Comparison of ENCODE assay signal across 8 cellular contexts in the genomic region with DNA sequence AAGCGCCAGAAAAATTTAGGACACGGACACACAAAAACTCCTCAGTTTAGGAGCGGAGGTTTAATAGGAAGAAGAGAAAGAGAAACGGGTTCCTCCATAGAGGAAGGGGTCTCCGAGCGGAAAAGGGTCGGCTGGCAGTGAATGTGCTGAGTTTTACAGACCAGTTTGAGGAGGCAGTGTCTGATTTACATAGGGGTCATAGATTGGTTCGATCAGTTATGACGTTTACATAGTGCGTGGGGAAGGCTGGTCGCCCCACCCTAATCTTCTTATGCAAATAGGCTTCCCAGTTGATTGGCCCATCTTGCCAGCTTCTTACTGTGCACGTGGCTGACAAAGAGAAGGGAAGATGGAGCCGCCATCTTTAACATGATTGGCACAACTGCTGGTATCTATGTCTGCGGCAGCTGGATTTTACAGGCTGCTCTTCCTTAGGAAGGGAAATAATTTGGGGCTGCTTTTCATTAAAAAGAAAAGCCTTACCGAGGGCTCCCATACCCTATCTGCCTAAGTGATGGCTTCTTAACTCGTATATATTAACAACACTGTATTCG. TPM values are rescaled to one million over a fixed set of nuclear protein-coding genes. Genes with fewer than 3 reads are reported as not detected.
DNase-seq lines count a peak whose midpoint lies in the region; ATAC-seq and TF ChIP-seq lines count a peak whose summit lies in the region.

No MANE protein-coding gene starts in this region.

- peaks cover 14 to 22% of the 10 kb centered on the region in 2 donors for H3K4me1 ChIP-seq in thoracic aorta (ENCODE audit: control insufficient read depth in 1 of 2, low read depth in 2 of 2)
- H3K4me1 ChIP-seq in effector memory CD4-positive, alpha-beta T cell (ENCODE audit: control insufficient read depth, insufficient read depth, low read length, poor library complexity, severe bottlenecking) = peaks cover 3% of the 10 kb centered on the region

- DNase-seq in Daoy (ENCODE audit: low read depth) (peak; percentile 67), NCI-H2081 (lab: John Stamatoyannopoulos, UW) (peak; percentile 54 to 87), astrocyte of the hippocampus (ENCODE audit: low read depth, low spot score) (peak; percentile 77), iris pigment epithelial cell (ENCODE audit: low read depth) (peak; percentile 97), thoracic aorta (ENCODE audit: low spot score) (no peak)
- DNase-seq in effector memory CD4-positive, alpha-beta T cell = no peak
- DNase-seq in activated CD4-positive, alpha-beta T cell treated with anti-CD3 and anti-CD28 coated beads, Interleukin-2, amount 50 U/mL, for 4 hours = no peak

- no peak overlapping the region for H3K27ac ChIP-seq in thoracic aorta
- no peak overlapping the region for H3K27ac ChIP-seq in effector memory CD4-positive, alpha-beta T cell (ENCODE audit: insufficient read depth, low read length, poor library complexity, severe bottlenecking)

- H3K4me3 ChIP-seq in thoracic aorta = peak overlapping the region; percentile 91
- H3K4me3 ChIP-seq in effector memory CD4-positive, alpha-beta T cell (ENCODE audit: insufficient read depth, low read depth, low read length, poor library complexity, severe bottlenecking) = no peak overlapping the region

- H3K9me3 ChIP-seq in thoracic aorta = peaks cover 48% of the 10 kb centered on the region
- H3K9me3 ChIP-seq in effector memory CD4-positive, alpha-beta T cell (ENCODE audit: control insufficient read depth, low read length) = peaks cover 24% of the 10 kb centered on the region

- ATAC-seq in thoracic aorta (ENCODE audit: insufficient number of reproducible peaks, low FRiP score, low read depth) (no peak), HG03039 (IDR thresholded peaks at IDR 0.05; ENCODE audit: unreplicated experiment) (no peak)

- peaks cover 17% of the 10 kb centered on the region for H3K36me3 ChIP-seq in thoracic aorta
- peaks cover 4% of the 10 kb centered on the region for H3K36me3 ChIP-seq in effector memory CD4-positive, alpha-beta T cell (ENCODE audit: control insufficient read depth, insufficient read depth, low read length)

- no peaks in the 10 kb centered on the region for H3K27me3 ChIP-seq in thoracic aorta (replicated peaks; ENCODE audit: insufficient read depth)
- no peaks in the 10 kb centered on the region for H3K27me3 ChIP-seq in effector memory CD4-positive, alpha-beta T cell (replicated peaks; ENCODE audit: control insufficient read depth, insufficient read depth, low read length, poor library complexity, severe bottlenecking)

- no peak for TF ChIP-seq CTCF in thoracic aorta (IDR thresholded peaks at IDR 0.05)

RNA-seq across cellular contexts. Expression of a gene that starts 1.2 kb away (rescaled TPM):
- 4.1 and 4.9 TPM in 2 replicates for total RNA-seq in Daoy (2014; rRNA removed; shearing (Covaris generic))
- 1 to 10 TPM; 2.2 to 8.3 TPM for total RNA-seq in thoracic aorta

RNA-seq across cellular contexts. Expression of a gene that starts 17.8 kb away (rescaled TPM):
- 10.9 and 11.2 TPM in 2 replicates for total RNA-seq in Daoy (2014; rRNA removed; shearing (Covaris generic))
- 10 to 100 TPM; 33.7 to 34.9 TPM for total RNA-seq in thoracic aorta

RNA-seq across cellular contexts. Expression of a gene that starts 29.4 kb away (rescaled TPM):
- total RNA-seq in Daoy (2014; rRNA removed; shearing (Covaris generic)) = 5.0 and 10.3 TPM in 2 replicates
- 1 to 10 TPM; 6.4 to 8.7 TPM for total RNA-seq in thoracic aorta

RNA-seq across cellular contexts. Expression of a gene that starts 40.0 kb away (rescaled TPM):
- total RNA-seq in Daoy (2014; rRNA removed; shearing (Covaris generic)) = 1.7 and 2.3 TPM in 2 replicates
- total RNA-seq in thoracic aorta = 1 to 10 TPM; 2.0 to 2.1 TPM

RNA-seq across cellular contexts. Expression of a gene that starts 52.9 kb away (rescaled TPM):
- total RNA-seq in Daoy (2014; rRNA removed; shearing (Covaris generic)) = 8.1 and 12.8 TPM in 2 replicates
- 10 to 100 TPM in 1 of 2 donors, 1 to 10 TPM in 1; 9.7 to 14.6 TPM for total RNA-seq in thoracic aorta

Comparison
In these comparisons a context has a peak if more than half of its experiments do, and no peak if none do; other contexts are left out.
1. DNase-seq: peak in Daoy (single experiment), NCI-H2081 (2 of 2), astrocyte of the hippocampus (single experiment) and iris pigment epithelial cell (single experiment); none in thoracic aorta (single experiment), effector memory CD4-positive, alpha-beta T cell (0 of 3) and activated CD4-positive, alpha-beta T cell treated with anti-CD3 and anti-CD28 coated beads, Interleukin-2, amount 50 U/mL, for 4 hours (0 of 2).